In the genomic region with DNA sequence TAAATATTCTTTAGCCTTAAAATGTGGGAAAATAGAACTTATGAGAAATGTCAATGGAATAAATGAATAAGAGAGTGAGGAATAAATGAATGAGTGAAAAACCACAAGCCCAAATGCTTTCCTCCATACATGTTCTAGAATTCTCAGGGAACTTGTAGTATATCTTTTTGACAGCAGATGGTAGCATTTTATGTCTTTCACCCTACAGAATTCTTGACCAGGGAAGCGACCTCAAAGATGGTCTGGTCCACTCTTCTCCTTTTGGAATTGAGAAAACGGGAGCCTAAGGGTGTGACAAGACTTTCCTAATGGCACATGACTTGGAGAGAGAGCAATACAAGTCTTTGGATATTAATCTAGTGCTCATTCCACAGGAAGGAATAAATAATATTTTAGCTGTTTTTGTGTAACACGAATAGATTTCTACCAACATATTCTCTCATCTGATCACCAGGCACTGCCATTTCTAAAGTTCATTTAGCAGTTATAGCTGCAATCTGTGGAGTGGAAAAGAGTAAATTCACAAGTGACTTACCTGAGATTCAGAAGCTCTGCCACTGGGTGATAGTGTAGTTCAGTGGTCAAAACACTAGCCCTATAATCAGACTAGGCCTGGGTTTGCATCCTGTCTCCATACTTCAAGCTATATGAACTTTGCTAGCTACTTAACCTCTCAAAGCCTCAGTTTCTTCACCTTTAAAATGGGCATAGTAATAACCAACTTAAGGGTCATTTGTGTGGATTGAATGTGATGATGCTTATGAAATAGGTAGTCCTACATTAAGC, we compare ENCODE assay signal across 8 cellular contexts. TPM values are rescaled to one million over a fixed set of nuclear protein-coding genes. Genes with fewer than 3 reads are reported as not detected.
DNase-seq lines count a peak whose midpoint lies in the region; ATAC-seq and TF ChIP-seq lines count a peak whose summit lies in the region.

No MANE protein-coding gene starts in this region.

- H2AK9ac ChIP-seq in IMR-90 (replicated peaks; ENCODE audit: low read depth, low read length, poor library complexity) = no peak overlapping the region

- no peak overlapping the region for H2AK5ac ChIP-seq in IMR-90 (ENCODE audit: low read depth, low read length)

- H3K4me2 ChIP-seq in IMR-90 (ENCODE audit: low read depth, low read length) = no peak overlapping the region

- H3K56ac ChIP-seq in IMR-90 (ENCODE audit: extremely low read depth, insufficient read depth, low read length) = no peak overlapping the region

- peak; percentile 35 for TF ChIP-seq CTCF in IMR-90 (conservative IDR thresholded peaks at IDR 0.05; ENCODE audit: low read depth, low read length)
- TF ChIP-seq CTCF in activated CD8-positive, alpha-beta T cell treated with anti-CD3 and anti-CD28 coated beads for 36 hours (IDR thresholded peaks at IDR 0.05) = peak; percentile 77
- peak in 4 of 6 experiments; percentile 12 to 41 (median 38) for TF ChIP-seq CTCF in thyroid gland (IDR thresholded peaks at IDR 0.05)

- H2BK15ac ChIP-seq in IMR-90 (ENCODE audit: low read depth, low read length) = no peak overlapping the region

- POLR2A ChIA-PET in IMR-90 (lab: Charles Lee; ENCODE audit: unreplicated experiment) = no interaction called here
- POLR2A ChIA-PET in activated CD8-positive, alpha-beta T cell treated with anti-CD3 and anti-CD28 coated beads for 36 hours (lab: Charles Lee) = interaction anchor here (1.0 to 2.3 kb wide), 7 partner anchors 10 to 111 kb away, joined by 3 to 9 read pairs (median 4); no protein-coding TSS in a partner anchor

- no peak overlapping the region for H3K4ac ChIP-seq in IMR-90 (ENCODE audit: low read depth, low read length)

- no peaks in the 10 kb centered on the region for H3K79me1 ChIP-seq in IMR-90 (ENCODE audit: low read depth in 1 of 2, low read length in 2 of 2)

- H3K4me1 ChIP-seq in IMR-90 (ENCODE audit: control insufficient read depth, insufficient read depth, low read length) (no peaks in the 10 kb centered on the region), thyroid gland (no peaks in the 10 kb centered on the region)

- BruUV-seq in IMR-90 (replicated peaks; lab: Mats Ljungman, UMichigan) = no TSS peak

- no peak overlapping the region for H3K4me3 Mint-ChIP-seq in activated CD8-positive, alpha-beta T cell treated with anti-CD3 and anti-CD28 coated beads for 36 hours

- no peak overlapping the region for H3K23ac ChIP-seq in IMR-90 (ENCODE audit: low read depth, low read length)

- peaks cover 47% of the 10 kb centered on the region for H3K4me1 Mint-ChIP-seq in activated CD8-positive, alpha-beta T cell treated with anti-CD3 and anti-CD28 coated beads for 36 hours (ENCODE audit: low read depth)

- H3K27me3 ChIP-seq in IMR-90 (ENCODE audit: control insufficient read depth, insufficient read depth, low read length) = no peaks in the 10 kb centered on the region
- H3K27me3 ChIP-seq in thyroid gland = no peaks in the 10 kb centered on the region

- peak overlapping the region; percentile 69 for H3K27ac Mint-ChIP-seq in activated CD8-positive, alpha-beta T cell treated with anti-CD3 and anti-CD28 coated beads for 36 hours

- TF ChIP-seq POLR2A in IMR-90 (IDR thresholded peaks at IDR 0.05; ENCODE audit: low read depth, low read length) (no peak), thyroid gland (IDR thresholded peaks at IDR 0.05) (no peak)

- H3K27me3 Mint-ChIP-seq in activated CD8-positive, alpha-beta T cell treated with anti-CD3 and anti-CD28 coated beads for 36 hours = no peaks in the 10 kb centered on the region

- no peak overlapping the region for H3K18ac ChIP-seq in IMR-90 (ENCODE audit: low read depth, low read length)

- no peak overlapping the region for H4K8ac ChIP-seq in IMR-90 (ENCODE audit: low read depth in 2 of 2, low read length in 2 of 2)

- H4K20me1 ChIP-seq in IMR-90 (ENCODE audit: insufficient read depth, low read length) = no peaks in the 10 kb centered on the region

- in situ Hi-C loops in IMR-90 (cut with MboI; ENCODE audit: low sequenced_read_pairs) = no loop called here

- peak; percentile 37; the same call in 1 of the 2 replicates for ATAC-seq in IMR-90 (ENCODE audit: low read depth)
- peak; percentile 38 for ATAC-seq in activated CD8-positive, alpha-beta T cell treated with anti-CD3 and anti-CD28 coated beads for 36 hours
- no peak for ATAC-seq in GM19467 (IDR thresholded peaks at IDR 0.05; ENCODE audit: unreplicated experiment)

- H3K27ac ChIP-seq in IMR-90 (ENCODE audit: insufficient read depth, low read length) (no peak overlapping the region), thyroid gland (no peak overlapping the region)

- H3K9me1 ChIP-seq in IMR-90 (ENCODE audit: insufficient read depth, low read length) = no peaks in the 10 kb centered on the region

- no peak overlapping the region for H2BK20ac ChIP-seq in IMR-90 (ENCODE audit: low read depth, low read length)

- no peak overlapping the region for H4K91ac ChIP-seq in IMR-90 (ENCODE audit: insufficient read depth, low read depth, low read length)

- H3K36me3 ChIP-seq in IMR-90 (ENCODE audit: control insufficient read depth, insufficient read depth, low read length) (no peaks in the 10 kb centered on the region), thyroid gland (no peaks in the 10 kb centered on the region)

- no peaks in the 10 kb centered on the region for H3K9me3 ChIP-seq in IMR-90 (ENCODE audit: control insufficient read depth, insufficient read depth, low read length)
- H3K9me3 ChIP-seq in thyroid gland = no peaks in the 10 kb centered on the region

- CTCF ChIA-PET in IMR-90 (lab: Yijun Ruan, JAX) = interaction anchor here (1.0 to 1.2 kb wide), 2 partner anchors 15 to 208 kb away, joined by 3 read pairs; a partner anchor contains a TSS
- CTCF ChIA-PET in activated CD8-positive, alpha-beta T cell treated with anti-CD3 and anti-CD28 coated beads for 36 hours (lab: Charles Lee) = interaction anchor here (0.6 to 5.6 kb wide), 45 partner anchors 8 to 998 kb away, joined by 3 to 183 read pairs (median 5); a partner anchor contains a TSS

- no peak overlapping the region for H2BK5ac ChIP-seq in IMR-90 (ENCODE audit: low read depth, low read length, poor library complexity, severe bottlenecking)

- H3K9ac ChIP-seq in IMR-90 (ENCODE audit: low read depth, low read length) = no peak overlapping the region

- no peak overlapping the region for H4K5ac ChIP-seq in IMR-90 (ENCODE audit: low read depth, low read length)

- WGBS in IMR-90 (ENCODE audit: extremely low coverage in 2 of 2, insufficient read length in 1 of 2), 2 experiments = no CpG with 5 or more reads among the region's 3 CpGs
- 36% methylated on average over 3 of the region's 3 CpGs for WGBS in thyroid gland, 2 donors

- peaks cover 9% of the 10 kb centered on the region for H3K9me3 Mint-ChIP-seq in activated CD8-positive, alpha-beta T cell treated with anti-CD3 and anti-CD28 coated beads for 36 hours

- TF ChIP-seq RAD21 in IMR-90 (IDR thresholded peaks at IDR 0.05; ENCODE audit: low read length) = peak; percentile 40

- H2AFZ ChIP-seq in IMR-90 (replicated peaks; ENCODE audit: low read length, poor library complexity) = no peak overlapping the region

- DNase-seq in SIG-M5 treated with dmso at 0.1 percent for 504 hours (lab: John Stamatoyannopoulos, UW; ENCODE audit: unreplicated experiment) (peak; percentile 42), SIG-M5 (lab: John Stamatoyannopoulos, UW) (no peak), IMR-90 (peak; percentile 20), hepatic stellate cell (ENCODE audit: low spot score) (peak; percentile 4), thyroid gland (no peak), NCI-H774 (lab: John Stamatoyannopoulos, UW) (no peak)
- DNase-seq in activated CD8-positive, alpha-beta T cell treated with anti-CD3 and anti-CD28 coated beads for 36 hours = no peak

- no peak overlapping the region for H2BK120ac ChIP-seq in IMR-90 (ENCODE audit: low read depth, low read length)

- intact Hi-C loops in IMR-90 (cut with micrococcal nuclease) = loop anchor here (1.0 kb wide), 2 partner anchors 111 to 208 kb away; no protein-coding TSS in a partner anchor
- intact Hi-C loops in activated CD8-positive, alpha-beta T cell treated with anti-CD3 and anti-CD28 coated beads for 36 hours (cut with micrococcal nuclease) = loop anchor here (1.0 to 5.0 kb wide), 2 partner anchors 91 to 110 kb away; a partner anchor contains a TSS
- intact Hi-C loops in thyroid gland (cut with DNase I) = no loop called here

- peaks cover 11% of the 10 kb centered on the region for H3K36me3 Mint-ChIP-seq in activated CD8-positive, alpha-beta T cell treated with anti-CD3 and anti-CD28 coated beads for 36 hours (ENCODE audit: low read depth)

- no peak overlapping the region for H3K4me3 ChIP-seq in IMR-90 (ENCODE audit: insufficient read depth, low read depth, low read length)
- H3K4me3 ChIP-seq in thyroid gland (replicated peaks in 1 of 3) = no peak overlapping the region

- dilution Hi-C loops in IMR-90 (cut with HindIII; ENCODE audit: low sequenced_read_pairs, unreplicated experiment) = no loop called here

- no peak overlapping the region for H3K14ac ChIP-seq in IMR-90 (replicated peaks; ENCODE audit: low read depth, low read length)

TF ChIP-seq in IMR-90, 13 proteins besides CTCF, POLR2A, EP300 and RAD21 (continues in another document):
- no peak for TF ChIP-seq CEBPB (IDR thresholded peaks at IDR 0.05; ENCODE audit: low read depth, low read length)
- TF ChIP-seq SMC3 (IDR thresholded peaks at IDR 0.05; ENCODE audit: low read depth, low read length) = no peak; the same call in 1 of the 2 replicates
- no peak for TF ChIP-seq NFE2L2 (IDR thresholded peaks at IDR 0.05; ENCODE audit: low read depth, low read length)
- TF ChIP-seq CHD1 (IDR thresholded peaks at IDR 0.05; ENCODE audit: low read depth, low read length) = no peak
- TF ChIP-seq MAFK (IDR thresholded peaks at IDR 0.05; ENCODE audit: low read depth, low read length) = no peak
- TF ChIP-seq FOS (IDR thresholded peaks at IDR 0.05; ENCODE audit: low read depth, low read length) = no peak
- no peak for TF ChIP-seq RCOR1 (IDR thresholded peaks at IDR 0.05; ENCODE audit: insufficient replicate concordance, low read length)
- no peak for TF ChIP-seq MXI1 (IDR thresholded peaks at IDR 0.05; ENCODE audit: borderline replicate concordance, low read depth, low read length)

RNA-seq across cellular contexts. Expression of a gene that starts 15.0 kb away (rescaled TPM):
- total RNA-seq in IMR-90 (2012; rRNA removed) = not detected in 2 replicates
- not detected in 2 replicates for polyA plus RNA-seq in IMR-90 (2012; rRNA removed)
- polyA plus RNA-seq in IMR-90 (2012; cell fraction: cytosol; rRNA removed) = not detected in 2 replicates
- polyA plus RNA-seq in IMR-90 (2012; cell fraction: nucleus; rRNA removed; ENCODE audit: low replicate concordance) = not detected in 2 replicates
- 10 to 100 TPM; 20.7 to 23.3 TPM for total RNA-seq in activated CD8-positive, alpha-beta T cell treated with anti-CD3 and anti-CD28 coated beads for 36 hours
- total RNA-seq in thyroid gland = 1 to 10 TPM in 3 of 4 donors, under 1 TPM in 1; 0.79 to 3.0 (median 1.8) TPM

RNA-seq across cellular contexts. Expression of a gene that starts 28.6 kb away (rescaled TPM):
- total RNA-seq in IMR-90 (2012; rRNA removed) (not detected in 2 replicates), thyroid gland (1 to 10 TPM; 3.6 to 8.2 (median 5.4) TPM)
- not detected in 2 replicates for polyA plus RNA-seq in IMR-90 (2012; rRNA removed)
- not detected in 2 replicates for polyA plus RNA-seq in IMR-90 (2012; cell fraction: cytosol; rRNA removed)
- not detected in 2 replicates for polyA plus RNA-seq in IMR-90 (2012; cell fraction: nucleus; rRNA removed; ENCODE audit: low replicate concordance)
- under 1 TPM; 0.50 to 0.81 TPM for total RNA-seq in activated CD8-positive, alpha-beta T cell treated with anti-CD3 and anti-CD28 coated beads for 36 hours

Comparison
In these comparisons a context has a peak if more than half of its experiments do, and no peak if none do; other contexts are left out.
1. DNase-seq: peak in SIG-M5 treated with dmso at 0.1 percent for 504 hours (single experiment), IMR-90 (single experiment) and hepatic stellate cell (single experiment); none in SIG-M5 (single experiment), activated CD8-positive, alpha-beta T cell treated with anti-CD3 and anti-CD28 coated beads for 36 hours (single experiment), thyroid gland (0 of 2) and NCI-H774 (single experiment).
2. RNA of a gene that starts 15.0 kb away (total RNA-seq): 20.7 to 23.3 TPM in activated CD8-positive, alpha-beta T cell treated with anti-CD3 and anti-CD28 coated beads for 36 hours; 0.79 to 3.0 TPM in thyroid gland and not detected in IMR-90; every median in the first group is over 4 times any median in the second.
3. Peak in every context shown above with its lines, with median percentiles within 50 percentile points of each other: CTCF ChIP-seq.